ENCODE assay signal across 8 cellular contexts in the genomic region with DNA sequence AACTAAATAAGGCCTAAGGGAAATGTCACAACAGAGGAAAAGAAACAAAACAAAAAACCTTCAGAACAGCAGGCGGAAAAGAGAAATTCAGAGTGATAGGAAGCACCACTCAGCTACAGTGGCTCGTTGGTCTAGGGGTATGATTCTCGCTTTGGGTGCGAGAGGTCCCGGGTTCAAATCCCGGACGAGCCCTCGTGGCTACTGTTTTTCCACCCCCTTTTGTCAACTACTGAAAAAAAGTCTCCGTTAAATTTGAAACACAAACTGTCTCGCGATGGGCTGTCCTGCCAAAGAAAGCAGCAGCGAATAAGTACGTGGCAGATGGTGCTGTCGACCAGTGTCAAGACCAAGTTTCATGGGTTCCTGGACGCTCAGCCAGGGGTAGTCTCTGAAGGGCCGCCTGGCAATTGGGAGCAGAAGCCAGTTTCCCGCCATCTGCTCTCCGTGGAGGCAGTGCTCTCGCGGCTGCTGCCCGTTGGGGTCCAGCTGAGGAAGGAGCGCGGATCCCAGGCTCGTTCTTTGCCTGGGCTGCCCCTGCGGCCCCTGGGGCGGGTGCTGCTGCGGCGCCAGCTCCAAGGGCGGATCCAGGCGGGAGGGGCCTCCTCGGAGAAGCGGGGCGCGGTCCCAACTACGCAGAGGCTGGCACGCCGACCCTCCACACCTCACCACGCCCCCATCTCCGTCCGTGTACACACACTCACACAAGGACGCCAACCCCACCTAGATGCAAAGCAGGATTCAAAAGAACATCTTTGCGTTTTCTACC. TPM values are rescaled to one million over a fixed set of nuclear protein-coding genes. Genes with fewer than 3 reads are reported as not detected.
DNase-seq lines count a peak whose midpoint lies in the region; ATAC-seq and TF ChIP-seq lines count a peak whose summit lies in the region.

A gene with protein sequence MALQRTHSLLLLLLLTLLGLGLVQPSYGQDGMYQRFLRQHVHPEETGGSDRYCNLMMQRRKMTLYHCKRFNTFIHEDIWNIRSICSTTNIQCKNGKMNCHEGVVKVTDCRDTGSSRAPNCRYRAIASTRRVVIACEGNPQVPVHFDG (plus strand): TSS at position 665 of the 766 bp plus-strand sequence. CDS start 14,812 bp downstream, outside the sequence.

- ATAC-seq in GM21367 (IDR thresholded peaks at IDR 0.05; ENCODE audit: unreplicated experiment) (peak; percentile 29), psoas muscle (peak; percentile 50 to 67 (median 59)), upper lobe of left lung (ENCODE audit: low FRiP score in 2 of 2) (peak; percentile 70 to 81)

- DNase-seq in COLO668 (lab: John Stamatoyannopoulos, UW; ENCODE audit: unreplicated experiment) (peak; percentile 54), Karpas-422 (peak; percentile 95), T-helper 1 cell (peak; percentile 45 to 84 (median 73)), amniotic stem cell (lab: John Stamatoyannopoulos, UW) (peak; percentile 82), right atrium auricular region (ENCODE audit: low spot score) (peak; percentile 91), psoas muscle (peak; percentile 80 to 90), upper lobe of left lung (peak; percentile 94 to 96)

- H4K20me1 ChIP-seq in Karpas-422 (ENCODE audit: insufficient read depth, low read depth, low read length) = no peaks in the 10 kb centered on the region

- no peak for TF ChIP-seq EP300 in upper lobe of left lung (IDR thresholded peaks at IDR 0.05)

- TF ChIP-seq CTCF in right atrium auricular region (IDR thresholded peaks at IDR 0.05) (no peak), psoas muscle (IDR thresholded peaks at IDR 0.05) (no peak), upper lobe of left lung (IDR thresholded peaks at IDR 0.05) (peak in 2 of 6 experiments; percentile 8 to 21)

- no peaks in the 10 kb centered on the region for H3K9me3 ChIP-seq in Karpas-422 (ENCODE audit: low read length)
- no peaks in the 10 kb centered on the region for H3K9me3 ChIP-seq in right atrium auricular region
- no peaks in the 10 kb centered on the region for H3K9me3 ChIP-seq in psoas muscle
- H3K9me3 ChIP-seq in upper lobe of left lung = no peaks in the 10 kb centered on the region

- H3K9me2 ChIP-seq in Karpas-422 (replicated peaks; ENCODE audit: insufficient read depth, low read length) = no peaks in the 10 kb centered on the region

- H3K27ac ChIP-seq in Karpas-422 (ENCODE audit: low read length) = peak within 1 kb of the TSS; percentile 83
- peak within 1 kb of the TSS; percentile 99 to 100 for H3K27ac ChIP-seq in right atrium auricular region
- H3K27ac ChIP-seq in psoas muscle = peak within 1 kb of the TSS; percentile 99
- H3K27ac ChIP-seq in upper lobe of left lung = peak within 1 kb of the TSS; percentile 98 to 100 (median 99)

- H3K9ac ChIP-seq in Karpas-422 (ENCODE audit: low read length) = peak within 1 kb of the TSS; percentile 85

- peak within 1 kb of the TSS; percentile 95 for H2AFZ ChIP-seq in Karpas-422 (ENCODE audit: low read length)

- peak within 1 kb of the TSS; percentile 78 for H3K4me3 ChIP-seq in Karpas-422 (ENCODE audit: low read length)
- H3K4me3 ChIP-seq in right atrium auricular region = peak within 1 kb of the TSS; percentile 77 to 79
- peak within 1 kb of the TSS; percentile 89 for H3K4me3 ChIP-seq in psoas muscle
- peak within 1 kb of the TSS; percentile 46 to 81 (median 72) for H3K4me3 ChIP-seq in upper lobe of left lung

- peak in 3 of 4 donors; percentile 53 to 91 (median 55) for TF ChIP-seq POLR2A in upper lobe of left lung (IDR thresholded peaks at IDR 0.05)

- H3K36me3 ChIP-seq in Karpas-422 (ENCODE audit: insufficient read depth, low read length) (no peaks in the 10 kb centered on the region), right atrium auricular region (no peaks in the 10 kb centered on the region), psoas muscle (ENCODE audit: insufficient read depth in 1 of 2, low read depth in 1 of 2) (no peaks in the 10 kb centered on the region), upper lobe of left lung (no peaks in the 10 kb centered on the region)

- intact Hi-C loops in psoas muscle (cut with DNase I) = loop anchor here (5.0 to 10.0 kb wide), 7 partner anchors 52 to 421 kb away; partner anchors contain the start of genes APEX1 (in 1 of the 2), CCNB1IP1 (in 1 of the 2), PIP4P1 (in 1 of the 2) and PNP (in 1 of the 2)

- H3K27me3 ChIP-seq in Karpas-422 (ENCODE audit: low read length) (no peaks in the 10 kb centered on the region), right atrium auricular region (no peaks in the 10 kb centered on the region), psoas muscle (ENCODE audit: insufficient read depth in 3 of 3, low read length in 2 of 3) (no peaks in the 10 kb centered on the region), upper lobe of left lung (no peaks in the 10 kb centered on the region)

- 0 to 1% (median 0%) methylated on average over 34 to 42 of the region's 42 CpGs for WGBS in psoas muscle, 3 donors
- 1 to 2% methylated on average over 13 to 38 of the region's 42 CpGs for WGBS in upper lobe of left lung, 2 donors

- H3K79me2 ChIP-seq in Karpas-422 (ENCODE audit: low read length) = no peaks in the 10 kb centered on the region

- peak within 1 kb of the TSS; percentile 93 for H3K4me2 ChIP-seq in Karpas-422 (ENCODE audit: low read depth, low read length, poor library complexity, severe bottlenecking)

- H3K4me1 ChIP-seq in Karpas-422 (ENCODE audit: low read length) (peaks cover 51% of the 10 kb centered on the region), right atrium auricular region (peaks cover 0 to 21% of the 10 kb centered on the region in 2 donors), psoas muscle (peaks cover 17% of the 10 kb centered on the region), upper lobe of left lung (peaks cover 29 to 59% (median 42%) of the 10 kb centered on the region in 4 donors)

RNA-seq across cellular contexts. Expression of the gene that starts here (rescaled TPM):
- total RNA-seq in Karpas-422 (2014; rRNA removed; shearing (Covaris generic); ENCODE audit: low replicate concordance) = 0.48 and 0.54 TPM in 2 replicates
- total RNA-seq in right atrium auricular region (10 to 100 TPM; 19.5 to 44.4 TPM), psoas muscle (10 to 100 TPM in 1 of 4 donors, 1 to 10 TPM in 2, under 1 TPM in 1; 0.77 to 11.1 (median 4.2) TPM), upper lobe of left lung (100 to 1,000 TPM in 1 of 6 donors, 10 to 100 TPM in 5; 14.7 to 108 (median 26.7) TPM)
- polyA plus RNA-seq in psoas muscle = 10 to 100 TPM in 1 of 3 donors, 1 to 10 TPM in 2; 7.6 to 10.7 (median 8.6) TPM

Comparison
In these comparisons a context has a peak if more than half of its experiments do, and no peak if none do; other contexts are left out.
1. Peak in every context shown above with its lines: DNase-seq, ATAC-seq, H3K4me3 ChIP-seq and H3K27ac ChIP-seq.
2. Peak in DNase-seq, H3K4me3 ChIP-seq, H3K27ac ChIP-seq, H3K9ac ChIP-seq and H3K4me2 ChIP-seq in Karpas-422; RNA of the gene not detected or under 1 TPM.